ENCODE assay signal across 30 cellular contexts in genomic region chr13:70817571-70817970, GRCh38.
"Had no signal": no experiment of that assay in that cellular context is flagged by ENCODE, and none has a peak within 500 bp of the region (broad histone marks: within the 10 kb centered on the region; RNA-seq: fewer than 3 reads in every experiment).

No MANE protein-coding gene starts in this region.

- H3K27me3 ChIP-seq: cardiac muscle cell, hepatocyte, left lung, neutrophil, pancreas, stomach, suprapubic skin, transverse colon had no signal

- H2AFZ ChIP-seq: hepatocyte had no signal

- H3K4me1 Mint-ChIP-seq: activated CD4-positive, alpha-beta memory T cell treated with anti-CD3 and anti-CD28 coated beads, Interleukin-2, amount 10 ng/mL, durations not matched to agents 7 days and 5 days; activated naive CD8-positive, alpha-beta T cell treated with anti-CD3 and anti-CD28 coated beads, Interleukin-2, amount 50 U/mL, for 24 hours; immature natural killer cell; nephron; stimulated activated effector memory CD8-positive, alpha-beta T cell treated with anti-CD3 and anti-CD28 coated beads, Interleukin-12 subunit alpha, Interleukin-12 subunit beta, amount 100 ng/mL, for 72 hours; T-helper 17 cell had no signal

- H3K4me3 ChIP-seq: cardiac muscle cell, hepatocyte, left lung, pancreas, stomach, suprapubic skin, transverse colon had no signal

- H3K27ac ChIP-seq: cardiac muscle cell, hepatocyte, left lung, neutrophil, pancreas, stomach, suprapubic skin, transverse colon had no signal

- DNase-seq: activated CD4-positive, alpha-beta memory T cell treated with anti-CD3 and anti-CD28 coated beads, Interleukin-2, amount 10 ng/mL, durations not matched to agents 7 days and 5 days; activated CD4-positive, alpha-beta T cell treated with anti-CD3 and anti-CD28 coated beads for 48 hours; activated gamma-delta T cell; activated naive CD4-positive, alpha-beta T cell treated with anti-CD3 and anti-CD28 coated beads, Interleukin-2, amount 50 U/mL, for 16 hours; activated naive CD8-positive, alpha-beta T cell treated with anti-CD3 and anti-CD28 coated beads, Interleukin-2, amount 50 U/mL, for 24 hours; aorta; effector CD4-positive, alpha-beta T cell; erythroblast; foreskin melanocyte; glutamatergic neuron; immature natural killer cell; kidney glomerular epithelial cell; left lung; pancreas; right cardiac atrium; stimulated activated CD4-positive, alpha-beta T cell treated with anti-CD3 and anti-CD28 coated beads, Interleukin-1b, Interleukin-23, amount 100 ng/mL, for 48 hours; stomach; SW 1271; T-helper 17 cell; transverse colon had no signal

- H3K4me1 ChIP-seq: left lung, pancreas, stomach, suprapubic skin, transverse colon had no signal

- H3K36me3 ChIP-seq: cardiac muscle cell, left lung, neutrophil, pancreas, stomach, suprapubic skin, transverse colon had no signal

- H3K4me3 Mint-ChIP-seq: activated CD4-positive, alpha-beta memory T cell treated with anti-CD3 and anti-CD28 coated beads, Interleukin-2, amount 10 ng/mL, durations not matched to agents 7 days and 5 days; activated naive CD8-positive, alpha-beta T cell treated with anti-CD3 and anti-CD28 coated beads, Interleukin-2, amount 50 U/mL, for 24 hours; activated T-helper 1 cell treated with anti-CD3 and anti-CD28 coated beads, Interleukin-12 subunit alpha, Interleukin-12 subunit beta, Interleukin-2, Interleukin-4 antibody, amounts not matched to agents 30 ng/mL and 10 ng/mL and 1 ng/mL, durations not matched to agents 14 hours and 24 hours and 36 hours; dendritic cell treated with granulocyte-macrophage colony-stimulating factor and Interleukin-4, amounts not matched to agents 40 ng/mL and 50 ng/mL, for 4 days; immature natural killer cell; nephron; stimulated activated effector memory CD8-positive, alpha-beta T cell treated with anti-CD3 and anti-CD28 coated beads, Interleukin-12 subunit alpha, Interleukin-12 subunit beta, amount 100 ng/mL, for 72 hours; T-helper 17 cell had no signal

- H3K9me3 Mint-ChIP-seq: activated naive CD8-positive, alpha-beta T cell treated with anti-CD3 and anti-CD28 coated beads, Interleukin-2, amount 50 U/mL, for 24 hours had no signal

- H3K79me2 ChIP-seq: hepatocyte had no signal

- H3K27me3 Mint-ChIP-seq: activated CD4-positive, alpha-beta memory T cell treated with anti-CD3 and anti-CD28 coated beads, Interleukin-2, amount 10 ng/mL, durations not matched to agents 7 days and 5 days; activated naive CD8-positive, alpha-beta T cell treated with anti-CD3 and anti-CD28 coated beads, Interleukin-2, amount 50 U/mL, for 24 hours; dendritic cell treated with granulocyte-macrophage colony-stimulating factor and Interleukin-4, amounts not matched to agents 40 ng/mL and 50 ng/mL, for 4 days; T-helper 17 cell had no signal

- H3K4me2 ChIP-seq: hepatocyte had no signal

- ATAC-seq: activated naive CD8-positive, alpha-beta T cell treated with anti-CD3 and anti-CD28 coated beads, Interleukin-2, amount 50 U/mL, for 24 hours; left lung; pancreas; right cardiac atrium; stimulated activated effector memory CD8-positive, alpha-beta T cell treated with anti-CD3 and anti-CD28 coated beads, Interleukin-12 subunit alpha, Interleukin-12 subunit beta, amount 100 ng/mL, for 72 hours; T-helper 17 cell had no signal

- FAIRE-seq: endometrium, pancreas, urothelium cell line had no signal

- H3K36me3 Mint-ChIP-seq: stimulated activated effector memory CD8-positive, alpha-beta T cell treated with anti-CD3 and anti-CD28 coated beads, Interleukin-12 subunit alpha, Interleukin-12 subunit beta, amount 100 ng/mL, for 72 hours had no signal

- H3K27ac Mint-ChIP-seq: activated CD4-positive, alpha-beta memory T cell treated with anti-CD3 and anti-CD28 coated beads, Interleukin-2, amount 10 ng/mL, durations not matched to agents 7 days and 5 days; activated naive CD8-positive, alpha-beta T cell treated with anti-CD3 and anti-CD28 coated beads, Interleukin-2, amount 50 U/mL, for 24 hours; activated T-helper 1 cell treated with anti-CD3 and anti-CD28 coated beads, Interleukin-12 subunit alpha, Interleukin-12 subunit beta, Interleukin-2, Interleukin-4 antibody, amounts not matched to agents 30 ng/mL and 10 ng/mL and 1 ng/mL, durations not matched to agents 14 hours and 24 hours and 36 hours; dendritic cell treated with granulocyte-macrophage colony-stimulating factor and Interleukin-4, amounts not matched to agents 40 ng/mL and 50 ng/mL, for 4 days; immature natural killer cell; nephron; stimulated activated effector memory CD8-positive, alpha-beta T cell treated with anti-CD3 and anti-CD28 coated beads, Interleukin-12 subunit alpha, Interleukin-12 subunit beta, amount 100 ng/mL, for 72 hours; T-helper 17 cell had no signal

- H3K9me3 ChIP-seq: left lung, neutrophil, pancreas, stomach, suprapubic skin, transverse colon had no signal
